15 cellular contexts compared by ENCODE assay signal in the genomic region with DNA sequence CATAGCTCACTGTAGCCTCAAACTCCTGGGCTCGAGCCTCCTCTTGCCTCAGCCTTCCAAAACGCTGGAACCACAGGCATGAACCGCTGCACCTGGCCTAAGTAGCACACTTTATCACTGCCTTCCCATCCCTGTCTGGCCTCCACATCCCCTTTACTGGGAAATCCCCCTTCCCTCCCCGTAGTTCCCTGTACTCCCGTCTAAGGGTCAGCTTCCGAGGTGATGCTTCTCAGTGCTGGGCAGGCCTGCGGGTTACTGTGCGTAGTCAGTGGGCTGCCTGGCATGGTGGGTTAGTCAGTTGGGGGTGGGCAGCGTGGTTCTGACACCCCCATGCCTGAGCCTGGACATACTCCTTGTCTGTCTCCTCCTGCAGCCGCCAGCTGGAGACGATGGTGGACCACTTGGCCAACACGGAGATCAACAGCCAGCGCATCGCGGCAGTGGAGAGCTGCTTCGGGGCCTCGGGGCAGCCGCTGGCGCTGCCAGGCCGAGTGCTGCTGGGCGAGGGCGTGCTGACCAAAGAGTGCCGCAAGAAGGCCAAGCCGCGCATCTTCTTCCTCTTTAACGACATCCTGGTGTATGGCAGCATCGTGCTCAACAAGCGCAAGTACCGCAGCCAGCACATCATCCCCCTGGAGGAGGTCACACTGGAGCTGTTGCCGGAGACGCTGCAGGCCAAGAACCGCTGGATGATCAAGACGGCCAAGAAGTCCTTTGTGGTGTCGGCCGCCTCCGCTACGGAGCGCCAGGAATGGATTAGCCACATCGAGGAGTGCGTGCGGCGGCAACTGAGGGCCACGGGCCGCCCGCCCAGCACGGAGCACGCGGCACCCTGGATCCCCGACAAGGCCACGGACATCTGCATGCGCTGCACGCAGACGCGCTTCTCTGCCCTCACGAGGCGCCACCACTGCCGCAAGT. TPM values are rescaled to one million over a fixed set of nuclear protein-coding genes. Genes with fewer than 3 reads are reported as not detected.
A peak's percentile ranks its signal among the peaks of the same experiment; 100 is the strongest.
DNase-seq lines count a peak whose midpoint lies in the region; ATAC-seq and TF ChIP-seq lines count a peak whose summit lies in the region.
"Had no signal": no experiment of that assay in that cellular context is flagged by ENCODE, and none has a peak within 500 bp of the region (broad histone marks: within the 10 kb centered on the region; RNA-seq: fewer than 3 reads in every experiment).

No MANE protein-coding gene starts in this region.

- peaks cover 90% of the 10 kb centered on the region for H3K4me1 ChIP-seq in vagina

- DNase-seq in stimulated activated naive CD8-positive, alpha-beta T cell treated with anti-CD3 and anti-CD28 coated beads, Interleukin-15, Interleukin-2, amounts not matched to agents 100 U/mL and 50 U/mL, for 24 hours, result no peak
- DNase-seq in naive B cell, result no peak
- DNase-seq in vagina (ENCODE audit: extremely low spot score in 2 of 2), result no peak
- DNase-seq in inferior parietal cortex (ENCODE audit: extremely low spot score), result no peak
- no peak for DNase-seq in SIG-M5 treated with dmso at 0.1 percent for 504 hours (lab: John Stamatoyannopoulos, UW; ENCODE audit: unreplicated experiment)
- no peak for DNase-seq in NCI-H446 (lab: John Stamatoyannopoulos, UW)
- DNase-seq: amniotic stem cell, H7, NCI-H1436 treated with DMSO at 0.1 percent for 48 hours, NCI-H69 had no signal

- no peak overlapping the region for H3K4me3 ChIP-seq in vagina
- H3K4me3 ChIP-seq: hepatocyte, mucosa of descending colon had no signal

- no peak for ATAC-seq in stimulated activated naive CD8-positive, alpha-beta T cell treated with anti-CD3 and anti-CD28 coated beads, Interleukin-15, Interleukin-2, amounts not matched to agents 100 U/mL and 50 U/mL, for 24 hours
- ATAC-seq in activated T-helper 17 cell treated with anti-CD3 and anti-CD28 coated beads, Interleukin-2, amount 50 U/mL, for 72 hours (replicated peaks), result peak; percentile 8
- no peak for ATAC-seq in naive B cell (ENCODE audit: low read depth in 2 of 2)
- ATAC-seq: WTC11 had no signal

- no peaks in the 10 kb centered on the region for H3K27me3 Mint-ChIP-seq in stimulated activated naive CD8-positive, alpha-beta T cell treated with anti-CD3 and anti-CD28 coated beads, Interleukin-15, Interleukin-2, amounts not matched to agents 100 ng/mL and 50 ng/mL, for 24 hours
- no peaks in the 10 kb centered on the region for H3K27me3 Mint-ChIP-seq in activated T-helper 17 cell treated with anti-CD3 and anti-CD28 coated beads, Interleukin-2, amount 50 U/mL, for 72 hours
- no peaks in the 10 kb centered on the region for H3K27me3 Mint-ChIP-seq in naive B cell

- H3K4me1 Mint-ChIP-seq in stimulated activated naive CD8-positive, alpha-beta T cell treated with anti-CD3 and anti-CD28 coated beads, Interleukin-15, Interleukin-2, amounts not matched to agents 100 ng/mL and 50 ng/mL, for 24 hours (ENCODE audit: low read depth), result peaks cover 85% of the 10 kb centered on the region
- H3K4me1 Mint-ChIP-seq in activated T-helper 17 cell treated with anti-CD3 and anti-CD28 coated beads, Interleukin-2, amount 50 U/mL, for 72 hours, result peaks cover 46% of the 10 kb centered on the region
- H3K4me1 Mint-ChIP-seq in naive B cell, result peaks cover 45 to 64% (median 46%) of the 10 kb centered on the region in 3 donors

- no peaks in the 10 kb centered on the region for H3K9me3 ChIP-seq in vagina
- H3K9me3 ChIP-seq: mucosa of descending colon had no signal

- peak overlapping the region; percentile 76 for H3K4me3 Mint-ChIP-seq in stimulated activated naive CD8-positive, alpha-beta T cell treated with anti-CD3 and anti-CD28 coated beads, Interleukin-15, Interleukin-2, amounts not matched to agents 100 ng/mL and 50 ng/mL, for 24 hours
- peak overlapping the region; percentile 82 for H3K4me3 Mint-ChIP-seq in activated T-helper 17 cell treated with anti-CD3 and anti-CD28 coated beads, Interleukin-2, amount 50 U/mL, for 72 hours
- H3K4me3 Mint-ChIP-seq in naive B cell, result peak overlapping the region; percentile 29 to 88 (median 70)
- H3K4me3 Mint-ChIP-seq: WTC11 had no signal

- TF ChIP-seq POLR2A in vagina (IDR thresholded peaks at IDR 0.05), result no peak

- H3K27ac Mint-ChIP-seq in stimulated activated naive CD8-positive, alpha-beta T cell treated with anti-CD3 and anti-CD28 coated beads, Interleukin-15, Interleukin-2, amounts not matched to agents 100 ng/mL and 50 ng/mL, for 24 hours, result peak overlapping the region; percentile 93
- H3K27ac Mint-ChIP-seq in activated T-helper 17 cell treated with anti-CD3 and anti-CD28 coated beads, Interleukin-2, amount 50 U/mL, for 72 hours, result peak overlapping the region; percentile 95
- peak overlapping the region; percentile 92 to 99 (median 98) for H3K27ac Mint-ChIP-seq in naive B cell

- H3K9me3 Mint-ChIP-seq in stimulated activated naive CD8-positive, alpha-beta T cell treated with anti-CD3 and anti-CD28 coated beads, Interleukin-15, Interleukin-2, amounts not matched to agents 100 ng/mL and 50 ng/mL, for 24 hours, result no peaks in the 10 kb centered on the region
- no peaks in the 10 kb centered on the region for H3K9me3 Mint-ChIP-seq in activated T-helper 17 cell treated with anti-CD3 and anti-CD28 coated beads, Interleukin-2, amount 50 U/mL, for 72 hours
- H3K9me3 Mint-ChIP-seq in naive B cell, result peaks cover 0 to 2% (median 0%) of the 10 kb centered on the region in 7 donors
- H3K9me3 Mint-ChIP-seq: WTC11 had no signal

- peak overlapping the region; percentile 56 for H3K27ac ChIP-seq in vagina
- H3K27ac ChIP-seq: hepatocyte had no signal

- H3K36me3 ChIP-seq in vagina, result peaks cover 0 to 37% of the 10 kb centered on the region in 2 donors

- peaks cover 46% of the 10 kb centered on the region for H3K36me3 Mint-ChIP-seq in stimulated activated naive CD8-positive, alpha-beta T cell treated with anti-CD3 and anti-CD28 coated beads, Interleukin-15, Interleukin-2, amounts not matched to agents 100 ng/mL and 50 ng/mL, for 24 hours (ENCODE audit: low read depth)
- peaks cover 91% of the 10 kb centered on the region for H3K36me3 Mint-ChIP-seq in activated T-helper 17 cell treated with anti-CD3 and anti-CD28 coated beads, Interleukin-2, amount 50 U/mL, for 72 hours (ENCODE audit: low read depth)
- no peaks in the 10 kb centered on the region for H3K36me3 Mint-ChIP-seq in naive B cell

- intact Hi-C loops in vagina (cut with DNase I), result no loop called here

- H3K27me3 ChIP-seq in vagina, result no peaks in the 10 kb centered on the region
- H3K27me3 ChIP-seq: hepatocyte had no signal

- no peak for TF ChIP-seq CTCF in vagina (IDR thresholded peaks at IDR 0.05)

RNA-seq across cellular contexts. Expression of gene PLEKHF1, which starts 8.4 kb away (rescaled TPM):
- total RNA-seq in activated T-helper 17 cell treated with anti-CD3 and anti-CD28 coated beads, Interleukin-2, amount 50 U/mL, for 72 hours, result 10 to 100 TPM; 34.4 to 40.3 TPM
- polyA plus RNA-seq in naive B cell (ENCODE audit: low read depth in 6 of 6), result 1 to 10 TPM; 1.9 to 5.8 (median 2.7) TPM
- 37.1 TPM for total RNA-seq in vagina

RNA-seq across cellular contexts. Expression of gene C19orf12, which starts 41.4 kb away (rescaled TPM):
- total RNA-seq in activated T-helper 17 cell treated with anti-CD3 and anti-CD28 coated beads, Interleukin-2, amount 50 U/mL, for 72 hours, result 10 to 100 TPM; 34.5 to 39.1 TPM
- polyA plus RNA-seq in naive B cell (ENCODE audit: low read depth in 6 of 6), result 10 to 100 TPM in 5 of 6 donors, 1 to 10 TPM in 1; 8.2 to 24.0 (median 15.3) TPM
- total RNA-seq in vagina, result 14.2 TPM
